8 cellular contexts compared by ENCODE assay signal in genomic region chr2:218399391-218400166, GRCh38. TPM values are rescaled to one million over a fixed set of nuclear protein-coding genes. Genes with fewer than 3 reads are reported as not detected.
DNase-seq lines count a peak whose midpoint lies in the region; ATAC-seq, FAIRE-seq and TF ChIP-seq lines count a peak whose summit lies in the region.

TSS of gene CTDSP1 (plus strand) at chr2:218399868. CDS start at chr2:218400091, 223 bp downstream.

- H3K36me3 ChIP-seq in esophagus muscularis mucosa = peaks cover 25 to 36% (median 33%) of the 10 kb centered on the region in 4 donors

- peak within 1 kb of the TSS; percentile 98 to 100 (median 100) for H3K27ac ChIP-seq in esophagus muscularis mucosa (replicated peaks in 1 of 4)

- peaks cover 41 to 77% (median 71%) of the 10 kb centered on the region in 4 donors for H3K4me1 ChIP-seq in esophagus muscularis mucosa

- H3K27me3 Mint-ChIP-seq in activated T-cell treated with anti-CD3 and anti-CD28 coated beads, Interleukin-2, amount 50 U/mL, for 72 hours (ENCODE audit: low read depth) = peaks cover 15% of the 10 kb centered on the region

- DNase-seq in DMS153 treated with DMSO at 0.1 percent for 48 hours (lab: John Stamatoyannopoulos, UW; ENCODE audit: unreplicated experiment) (peak; percentile 79), KG1 (lab: John Stamatoyannopoulos, UW) (peak; percentile 88), RCC 7860 (ENCODE audit: low spot score) (peak; percentile 88), esophagus muscularis mucosa (ENCODE audit: extremely low spot score) (peak; percentile 98), myocyte (ENCODE audit: low read depth) (peak; percentile 98)
- DNase-seq in activated T-cell treated with anti-CD3 and anti-CD28 coated beads, Interleukin-2, amount 50 U/mL, for 72 hours = peak; percentile 92 to 94
- DNase-seq in stimulated activated CD8-positive, alpha-beta memory T cell treated with anti-CD3 and anti-CD28 coated beads, Interleukin-7, amount 100 ng/mL, for 48 hours (ENCODE audit: extremely low read depth in 1 of 2, low read depth in 1 of 2) = peak; percentile 84 to 89

- no peaks in the 10 kb centered on the region for H3K27me3 ChIP-seq in esophagus muscularis mucosa

- peak within 1 kb of the TSS; percentile 87 for H3K27ac Mint-ChIP-seq in activated T-cell treated with anti-CD3 and anti-CD28 coated beads, Interleukin-2, amount 50 U/mL, for 72 hours

- WGBS in esophagus muscularis mucosa = 7% methylated on average over 6 of the region's 78 CpGs

- H3K4me3 ChIP-seq in esophagus muscularis mucosa = peak within 1 kb of the TSS; percentile 88 to 96 (median 93)

- no peak for FAIRE-seq in RCC 7860 (lab: Jason Lieb, UNC)

- peak; percentile 24 for ATAC-seq in GM21717 (IDR thresholded peaks at IDR 0.05; ENCODE audit: unreplicated experiment)
- peak; percentile 52 to 59 for ATAC-seq in activated T-cell treated with anti-CD3 and anti-CD28 coated beads, Interleukin-2, amount 50 U/mL, for 72 hours (replicated peaks in 1 of 2)

- peak within 1 kb of the TSS; percentile 90 to 92 for H3K4me3 Mint-ChIP-seq in activated T-cell treated with anti-CD3 and anti-CD28 coated beads, Interleukin-2, amount 50 U/mL, for 72 hours

- H3K9me3 ChIP-seq in esophagus muscularis mucosa = no peaks in the 10 kb centered on the region

- peaks cover 45% of the 10 kb centered on the region for H3K4me1 Mint-ChIP-seq in activated T-cell treated with anti-CD3 and anti-CD28 coated beads, Interleukin-2, amount 50 U/mL, for 72 hours (ENCODE audit: low read depth)

- peak in 2 of 3 experiments; percentile 4 to 28 for TF ChIP-seq CTCF in esophagus muscularis mucosa (IDR thresholded peaks at IDR 0.05)

- TF ChIP-seq EP300 in esophagus muscularis mucosa (IDR thresholded peaks at IDR 0.05) = no peak

- intact Hi-C loops in esophagus muscularis mucosa (cut with DNase I) = loop anchor here (5.0 kb wide), 1 partner anchor 127 kb away; the partner anchor contains the start of genes AAMP and PNKD

- no peaks in the 10 kb centered on the region for H3K9me3 Mint-ChIP-seq in activated T-cell treated with anti-CD3 and anti-CD28 coated beads, Interleukin-2, amount 50 U/mL, for 72 hours

- peak; percentile 79 for TF ChIP-seq POLR2A in esophagus muscularis mucosa (IDR thresholded peaks at IDR 0.05; ENCODE audit: low read depth)

- H3K36me3 Mint-ChIP-seq in activated T-cell treated with anti-CD3 and anti-CD28 coated beads, Interleukin-2, amount 50 U/mL, for 72 hours (ENCODE audit: insufficient read depth in 2 of 2) = peaks cover 0 to 2% of the 10 kb centered on the region in 2 donors

RNA-seq across cellular contexts. Expression of gene CTDSP1, which starts in this region (rescaled TPM):
- total RNA-seq in activated T-cell treated with anti-CD3 and anti-CD28 coated beads, Interleukin-2, amount 50 U/mL, for 72 hours = 10 to 100 TPM; 76.7 to 79.0 TPM
- total RNA-seq in esophagus muscularis mucosa (100 to 1,000 TPM; 121 to 176 (median 137) TPM), myocyte (45.3 and 48.9 TPM in 2 replicates)
- polyA plus RNA-seq in myocyte (2012) = 65.6 TPM

Comparison
In these comparisons a context has a peak if more than half of its experiments do, and no peak if none do; other contexts are left out.
1. Peak in every context shown above with its lines: DNase-seq, ATAC-seq, H3K4me3 ChIP-seq and H3K27ac ChIP-seq.